Comparison of ENCODE assay signal across 24 cellular contexts in the genomic region with DNA sequence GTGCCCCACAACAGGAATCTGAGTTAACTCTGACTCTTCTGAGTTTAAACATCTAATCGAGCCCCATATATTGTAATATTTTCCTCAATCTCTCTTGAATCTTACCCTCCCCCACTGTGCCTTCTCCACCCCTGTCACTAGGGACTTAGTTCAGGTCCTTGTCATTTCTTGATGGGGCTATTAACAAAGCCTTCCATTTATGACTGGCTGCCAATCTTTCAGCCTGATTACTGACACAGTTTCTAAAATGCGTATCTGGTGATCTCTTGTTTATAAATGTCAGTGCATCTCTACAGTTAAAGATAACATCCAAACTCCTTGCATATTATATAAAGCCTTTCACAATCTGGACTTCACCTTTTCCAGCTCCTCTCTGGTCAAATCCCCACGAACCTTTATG.
"Had no signal": no experiment of that assay in that cellular context is flagged by ENCODE, and none has a peak within 500 bp of the region (broad histone marks: within the 10 kb centered on the region; RNA-seq: fewer than 3 reads in every experiment).

No MANE protein-coding gene starts in this region.

- H3K4me3 ChIP-seq: stomach, suprapubic skin, testis, thoracic aorta, thyroid gland, tibial artery, tibial nerve, transverse colon, upper lobe of left lung, upper lobe of right lung, uterus, vagina had no signal

- H3K27me3 ChIP-seq: stomach, suprapubic skin, testis, thyroid gland, tibial artery, tibial nerve, transverse colon, upper lobe of left lung, upper lobe of right lung, uterus, vagina had no signal

- H3K27ac ChIP-seq: stomach, suprapubic skin, testis, thoracic aorta, thyroid gland, tibial artery, tibial nerve, transverse colon, upper lobe of left lung, upper lobe of right lung, uterus, vagina had no signal

- H3K36me3 ChIP-seq: stomach, suprapubic skin, thoracic aorta, thyroid gland, tibial artery, tibial nerve, transverse colon, upper lobe of left lung, upper lobe of right lung, uterus, vagina had no signal

- H3K9me3 ChIP-seq: stomach, suprapubic skin, testis, thoracic aorta, thyroid gland, tibial artery, tibial nerve, transverse colon, upper lobe of left lung, upper lobe of right lung, uterus, vagina had no signal

- DNase-seq: stimulated activated CD4-positive, alpha-beta T cell treated with anti-CD3 and anti-CD28 coated beads, Interleukin-2, amount 100 ng/mL, for 48 hours; stimulated activated CD4-positive, alpha-beta T cell treated with anti-CD3 and anti-CD28 coated beads, Interleukin-4, amount 100 ng/mL, for 1 hour; stimulated activated CD4-positive, alpha-beta T cell treated with anti-CD3 and anti-CD28 coated beads, Interleukin-4, amount 100 ng/mL, for 24 hours; stimulated activated CD4-positive, alpha-beta T cell treated with anti-CD3 and anti-CD28 coated beads, Interleukin-4, amount 100 ng/mL, for 4 hours; stimulated activated CD8-positive, alpha-beta memory T cell treated with anti-CD3 and anti-CD28 coated beads, Interleukin-4, amount 100 ng/mL, for 48 hours; stimulated activated naive B cell treated with anti-CD40 and anti-IgM and Interleukin-4, amounts not matched to agents 10 μg/mL and 1 μg/mL and 100 μg/mL, for 72 hours; stimulated activated naive CD4-positive, alpha-beta T cell; stimulated activated naive CD4-positive, alpha-beta T cell treated with Interleukin-2 at 50 U/mL for 16 hours; stimulated activated naive CD8-positive, alpha-beta T cell treated with anti-CD3 and anti-CD28 coated beads, Interleukin-15, amount 100 ng/mL, for 72 hours; stimulated activated naive CD8-positive, alpha-beta T cell treated with anti-CD3 and anti-CD28 coated beads, Interleukin-15, Interleukin-2, amounts not matched to agents 100 U/mL and 50 U/mL, for 24 hours; stomach; substantia nigra; testis; thyroid gland; tibial artery; transverse colon; trophoblast cell; upper lobe of left lung; upper lobe of right lung; uterus had no signal
